Comparison of ENCODE assay signal across 1 cellular context in the genomic region with DNA sequence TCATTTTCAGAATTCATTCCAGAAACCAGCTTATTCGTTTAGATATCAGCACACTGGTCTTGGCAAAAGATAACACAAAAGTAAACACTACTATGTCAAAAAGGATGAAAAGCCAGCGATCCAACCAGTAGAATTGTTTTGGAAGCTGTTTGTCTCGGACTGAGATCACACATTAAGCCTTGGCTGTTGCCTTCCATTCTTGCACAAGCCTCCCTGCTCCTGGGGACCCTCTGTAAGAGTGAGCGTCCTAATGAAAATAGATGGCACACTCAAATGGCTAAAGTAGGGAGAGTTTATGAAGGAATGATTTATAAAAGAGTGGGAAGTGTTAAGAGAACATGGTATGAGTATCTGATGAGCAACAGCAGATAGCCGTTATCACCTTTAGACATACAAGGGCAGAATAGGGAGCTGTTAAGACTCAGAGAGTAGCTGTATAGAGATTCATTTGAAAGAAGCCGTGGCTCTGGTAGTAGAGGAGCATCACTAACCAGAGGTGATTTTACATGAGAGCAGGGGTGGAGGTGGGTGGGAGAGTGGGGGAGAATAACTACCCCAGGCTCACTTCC.
A peak's percentile ranks its signal among the peaks of the same experiment; 100 is the strongest.
TF ChIP-seq lines count a peak whose summit lies in the region.

No MANE protein-coding gene starts in this region.

TF ChIP-seq in K562, 482 proteins besides CTCF, POLR2A, EP300 and RAD21 (continued from another document and continues in another):
- TF ChIP-seq AFF4 (CRISPR knock-in tag; IDR thresholded peaks at IDR 0.05) (no peak), CEBPB (tag; IDR thresholded peaks at IDR 0.05) (peak; percentile 80), XRCC5 (IDR thresholded peaks at IDR 0.05; ENCODE audit: low read depth, low read length) (no peak), ZFX (CRISPR knock-in tag; IDR thresholded peaks at IDR 0.05) (no peak), ZNF12 (CRISPR knock-in tag; IDR thresholded peaks at IDR 0.05) (no peak), CHCHD3 (CRISPR knock-in tag; IDR thresholded peaks at IDR 0.05) (no peak), ZNF133 (CRISPR knock-in tag; IDR thresholded peaks at IDR 0.05) (no peak), NR4A1 (CRISPR knock-in tag; IDR thresholded peaks at IDR 0.05) (no peak), NR4A1 (tag; IDR thresholded peaks at IDR 0.05) (no peak), HDAC6 (IDR thresholded peaks at IDR 0.05; ENCODE audit: low read depth, low read length) (no peak), ZBTB17 (CRISPR knock-in tag; IDR thresholded peaks at IDR 0.05) (0 out of 2 replicates have a peak, but pooled peaks have one; percentile 59), IRF9 (tag; IDR thresholded peaks at IDR 0.05) (no peak), ZNF277 (CRISPR knock-in tag; IDR thresholded peaks at IDR 0.05; ENCODE audit: borderline replicate concordance) (no peak), DACH1 (IDR thresholded peaks at IDR 0.05; ENCODE audit: partially characterized antibody) (no peak), THAP12 (CRISPR knock-in tag; IDR thresholded peaks at IDR 0.05) (no peak), SAFB (IDR thresholded peaks at IDR 0.05; ENCODE audit: borderline replicate concordance, low read depth, low read length) (no peak), MCM5 (IDR thresholded peaks at IDR 0.05; ENCODE audit: low read depth) (no peak), MCM7 (IDR thresholded peaks at IDR 0.05) (no peak), JUND (IDR thresholded peaks at IDR 0.05; ENCODE audit: borderline replicate concordance, low read depth, low read length) (peak; percentile 3; the same call in 1 of the 2 replicates), JUND (tag; IDR thresholded peaks at IDR 0.05; ENCODE audit: borderline replicate concordance, low read depth, low read length) (peak; percentile 12; the same call in 1 of the 3 replicates), RBM17 (IDR thresholded peaks at IDR 0.05; ENCODE audit: borderline replicate concordance, low read depth, low read length) (no peak), POLR3A (IDR thresholded peaks at IDR 0.05; ENCODE audit: borderline replicate concordance, extremely low read depth, insufficient read depth, insufficient read length) (no peak), TGIF2 (CRISPR knock-in tag; IDR thresholded peaks at IDR 0.05) (no peak), POLR2AphosphoS5 (IDR thresholded peaks at IDR 0.05; ENCODE audit: control insufficient read depth, insufficient read depth, low read depth, low read length) (0 out of 2 replicates have a peak, but pooled peaks have one; percentile 23), CGGBP1 (CRISPR knock-in tag; IDR thresholded peaks at IDR 0.05) (no peak), RHOXF2B (CRISPR knock-in tag; conservative IDR thresholded peaks at IDR 0.05) (no peak), MBD2 (IDR thresholded peaks at IDR 0.05; ENCODE audit: borderline replicate concordance, low read depth) (no peak), HEY1 (CRISPR knock-in tag; IDR thresholded peaks at IDR 0.05; ENCODE audit: borderline replicate concordance) (no peak), NCOA6 (IDR thresholded peaks at IDR 0.05) (no peak), E2F8 (IDR thresholded peaks at IDR 0.05; ENCODE audit: low read depth, partially characterized antibody) (no peak), ZNF274 (IDR thresholded peaks at IDR 0.05; ENCODE audit: borderline replicate concordance, low read depth, low read length) (no peak), ZNF551 (CRISPR knock-in tag; IDR thresholded peaks at IDR 0.05) (no peak), BHLHE40 (IDR thresholded peaks at IDR 0.05; ENCODE audit: low read length) (no peak)
- TF ChIP-seq, protein P1, sequence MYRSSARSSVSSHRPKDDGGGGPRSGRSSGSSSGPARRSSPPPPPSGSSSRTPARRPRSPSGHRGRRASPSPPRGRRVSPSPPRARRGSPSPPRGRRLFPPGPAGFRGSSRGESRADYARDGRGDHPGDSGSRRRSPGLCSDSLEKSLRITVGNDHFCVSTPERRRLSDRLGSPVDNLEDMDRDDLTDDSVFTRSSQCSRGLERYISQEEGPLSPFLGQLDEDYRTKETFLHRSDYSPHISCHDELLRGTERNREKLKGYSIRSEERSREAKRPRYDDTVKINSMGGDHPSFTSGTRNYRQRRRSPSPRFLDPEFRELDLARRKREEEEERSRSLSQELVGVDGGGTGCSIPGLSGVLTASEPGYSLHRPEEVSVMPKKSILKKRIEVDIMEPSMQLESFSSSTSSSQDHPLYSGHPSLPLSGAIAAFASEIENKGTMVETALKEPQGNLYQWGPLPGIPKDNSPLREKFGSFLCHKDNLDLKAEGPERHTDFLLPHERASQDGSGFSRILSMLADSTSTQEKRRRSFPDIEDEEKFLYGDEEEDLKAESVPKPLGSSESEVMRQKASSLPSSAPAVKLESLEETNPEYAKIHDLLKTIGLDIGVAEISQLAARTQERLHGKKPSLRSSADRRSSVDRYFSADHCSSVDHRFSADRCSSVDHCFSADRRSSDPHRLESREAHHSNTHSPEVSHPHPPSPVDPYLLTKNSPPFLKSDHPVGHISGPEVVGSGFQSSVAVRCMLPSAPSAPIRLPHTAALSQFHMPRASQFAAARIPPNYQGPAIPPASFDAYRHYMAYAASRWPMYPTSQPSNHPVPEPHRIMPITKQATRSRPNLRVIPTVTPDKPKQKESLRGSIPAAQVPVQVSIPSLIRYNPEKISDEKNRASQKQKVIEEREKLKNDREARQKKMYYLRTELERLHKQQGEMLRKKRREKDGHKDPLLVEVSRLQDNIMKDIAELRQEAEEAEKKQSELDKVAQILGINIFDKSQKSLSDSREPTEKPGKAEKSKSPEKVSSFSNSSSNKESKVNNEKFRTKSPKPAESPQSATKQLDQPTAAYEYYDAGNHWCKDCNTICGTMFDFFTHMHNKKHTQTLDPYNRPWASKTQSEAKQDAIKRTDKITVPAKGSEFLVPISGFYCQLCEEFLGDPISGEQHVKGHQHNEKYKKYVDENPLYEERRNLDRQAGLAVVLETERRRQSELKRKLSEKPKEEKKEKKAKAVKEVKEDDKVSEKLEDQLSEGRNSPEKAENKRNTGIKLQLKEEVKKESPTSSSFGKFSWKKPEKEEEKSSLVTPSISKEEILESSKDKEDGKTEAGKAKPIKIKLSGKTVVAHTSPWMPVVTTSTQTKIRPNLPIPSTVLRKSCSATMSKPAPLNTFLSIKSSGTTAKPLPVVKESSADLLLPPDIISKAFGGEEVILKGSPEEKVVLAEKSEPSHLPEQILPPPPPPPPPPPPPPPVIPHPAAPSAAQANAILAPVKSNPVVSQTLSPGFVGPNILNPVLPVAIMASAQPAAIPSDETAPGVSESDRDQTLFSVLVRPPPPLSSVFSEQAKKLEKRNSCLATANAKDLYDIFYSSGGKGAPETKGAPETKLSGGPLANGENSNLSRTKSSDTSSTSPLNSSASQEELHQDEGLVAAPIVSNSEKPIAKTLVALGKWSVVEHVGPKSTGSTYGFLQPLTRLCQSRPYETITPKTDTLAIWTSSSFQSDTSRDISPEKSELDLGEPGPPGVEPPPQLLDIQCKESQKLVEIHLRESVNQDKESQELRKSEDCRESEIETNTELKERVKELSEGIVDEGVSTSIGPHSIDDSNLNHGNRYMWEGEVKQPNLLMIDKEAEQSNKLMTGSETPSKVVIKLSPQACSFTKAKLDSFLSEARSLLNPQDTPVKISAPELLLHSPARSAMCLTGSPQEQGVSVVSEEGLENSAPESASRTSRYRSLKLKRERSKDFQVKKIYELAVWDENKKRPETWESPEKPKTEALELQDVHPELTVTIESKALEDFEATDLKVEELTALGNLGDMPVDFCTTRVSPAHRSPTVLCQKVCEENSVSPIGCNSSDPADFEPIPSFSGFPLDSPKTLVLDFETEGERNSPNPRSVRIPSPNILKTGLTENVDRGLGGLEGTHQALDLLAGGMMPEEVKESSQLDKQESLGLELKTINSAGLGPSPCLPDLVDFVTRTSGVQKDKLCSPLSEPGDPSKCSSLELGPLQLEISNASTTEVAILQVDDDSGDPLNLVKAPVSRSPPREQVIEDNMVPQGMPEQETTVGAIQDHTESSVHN (IDR thresholded peaks at IDR 0.05; ENCODE audit: borderline replicate concordance in 1 of 2, low read depth in 1 of 2), result 0 out of 4 replicates have a peak, but pooled peaks of 1 of the 2 experiments have one; percentile 17
- TF ChIP-seq, protein P2, sequence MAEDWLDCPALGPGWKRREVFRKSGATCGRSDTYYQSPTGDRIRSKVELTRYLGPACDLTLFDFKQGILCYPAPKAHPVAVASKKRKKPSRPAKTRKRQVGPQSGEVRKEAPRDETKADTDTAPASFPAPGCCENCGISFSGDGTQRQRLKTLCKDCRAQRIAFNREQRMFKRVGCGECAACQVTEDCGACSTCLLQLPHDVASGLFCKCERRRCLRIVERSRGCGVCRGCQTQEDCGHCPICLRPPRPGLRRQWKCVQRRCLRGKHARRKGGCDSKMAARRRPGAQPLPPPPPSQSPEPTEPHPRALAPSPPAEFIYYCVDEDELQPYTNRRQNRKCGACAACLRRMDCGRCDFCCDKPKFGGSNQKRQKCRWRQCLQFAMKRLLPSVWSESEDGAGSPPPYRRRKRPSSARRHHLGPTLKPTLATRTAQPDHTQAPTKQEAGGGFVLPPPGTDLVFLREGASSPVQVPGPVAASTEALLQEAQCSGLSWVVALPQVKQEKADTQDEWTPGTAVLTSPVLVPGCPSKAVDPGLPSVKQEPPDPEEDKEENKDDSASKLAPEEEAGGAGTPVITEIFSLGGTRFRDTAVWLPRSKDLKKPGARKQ (CRISPR knock-in tag; IDR thresholded peaks at IDR 0.05), result no peak
